ENCODE assay signal across 1 cellular context in the genomic region with DNA sequence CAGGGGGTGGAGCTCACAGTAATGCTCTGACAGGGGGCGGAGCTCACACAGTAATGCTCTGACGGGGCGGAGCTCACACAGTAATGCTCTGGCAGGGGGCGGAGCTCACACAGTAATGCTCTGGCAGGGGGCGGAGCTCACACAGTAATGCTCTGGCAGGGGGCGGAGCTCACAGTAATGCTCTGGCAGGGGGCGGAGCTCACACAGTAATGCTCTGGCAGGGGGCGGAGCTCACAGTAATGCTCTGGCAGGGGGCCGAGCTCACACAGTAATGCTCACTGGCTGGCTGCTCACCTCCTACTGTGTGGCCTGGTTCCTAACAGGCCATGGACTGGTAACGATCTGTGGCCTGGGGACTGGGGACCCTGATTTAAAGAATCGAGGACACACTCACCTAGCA.
A peak's percentile ranks its signal among the peaks of the same experiment; 100 is the strongest.
TF ChIP-seq lines count a peak whose summit lies in the region.

No MANE protein-coding gene starts in this region.

TF ChIP-seq in HepG2, 621 proteins besides CTCF, POLR2A, EP300 and RAD21:
- TF ChIP-seq, protein P1, sequence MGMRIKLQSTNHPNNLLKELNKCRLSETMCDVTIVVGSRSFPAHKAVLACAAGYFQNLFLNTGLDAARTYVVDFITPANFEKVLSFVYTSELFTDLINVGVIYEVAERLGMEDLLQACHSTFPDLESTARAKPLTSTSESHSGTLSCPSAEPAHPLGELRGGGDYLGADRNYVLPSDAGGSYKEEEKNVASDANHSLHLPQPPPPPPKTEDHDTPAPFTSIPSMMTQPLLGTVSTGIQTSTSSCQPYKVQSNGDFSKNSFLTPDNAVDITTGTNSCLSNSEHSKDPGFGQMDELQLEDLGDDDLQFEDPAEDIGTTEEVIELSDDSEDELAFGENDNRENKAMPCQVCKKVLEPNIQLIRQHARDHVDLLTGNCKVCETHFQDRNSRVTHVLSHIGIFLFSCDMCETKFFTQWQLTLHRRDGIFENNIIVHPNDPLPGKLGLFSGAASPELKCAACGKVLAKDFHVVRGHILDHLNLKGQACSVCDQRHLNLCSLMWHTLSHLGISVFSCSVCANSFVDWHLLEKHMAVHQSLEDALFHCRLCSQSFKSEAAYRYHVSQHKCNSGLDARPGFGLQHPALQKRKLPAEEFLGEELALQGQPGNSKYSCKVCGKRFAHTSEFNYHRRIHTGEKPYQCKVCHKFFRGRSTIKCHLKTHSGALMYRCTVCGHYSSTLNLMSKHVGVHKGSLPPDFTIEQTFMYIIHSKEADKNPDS (CRISPR knock-in tag; IDR thresholded peaks at IDR 0.05): peak; percentile 95; the same call in 1 of the 2 replicates
